Comparison of ENCODE assay signal across 8 cellular contexts in the genomic region with DNA sequence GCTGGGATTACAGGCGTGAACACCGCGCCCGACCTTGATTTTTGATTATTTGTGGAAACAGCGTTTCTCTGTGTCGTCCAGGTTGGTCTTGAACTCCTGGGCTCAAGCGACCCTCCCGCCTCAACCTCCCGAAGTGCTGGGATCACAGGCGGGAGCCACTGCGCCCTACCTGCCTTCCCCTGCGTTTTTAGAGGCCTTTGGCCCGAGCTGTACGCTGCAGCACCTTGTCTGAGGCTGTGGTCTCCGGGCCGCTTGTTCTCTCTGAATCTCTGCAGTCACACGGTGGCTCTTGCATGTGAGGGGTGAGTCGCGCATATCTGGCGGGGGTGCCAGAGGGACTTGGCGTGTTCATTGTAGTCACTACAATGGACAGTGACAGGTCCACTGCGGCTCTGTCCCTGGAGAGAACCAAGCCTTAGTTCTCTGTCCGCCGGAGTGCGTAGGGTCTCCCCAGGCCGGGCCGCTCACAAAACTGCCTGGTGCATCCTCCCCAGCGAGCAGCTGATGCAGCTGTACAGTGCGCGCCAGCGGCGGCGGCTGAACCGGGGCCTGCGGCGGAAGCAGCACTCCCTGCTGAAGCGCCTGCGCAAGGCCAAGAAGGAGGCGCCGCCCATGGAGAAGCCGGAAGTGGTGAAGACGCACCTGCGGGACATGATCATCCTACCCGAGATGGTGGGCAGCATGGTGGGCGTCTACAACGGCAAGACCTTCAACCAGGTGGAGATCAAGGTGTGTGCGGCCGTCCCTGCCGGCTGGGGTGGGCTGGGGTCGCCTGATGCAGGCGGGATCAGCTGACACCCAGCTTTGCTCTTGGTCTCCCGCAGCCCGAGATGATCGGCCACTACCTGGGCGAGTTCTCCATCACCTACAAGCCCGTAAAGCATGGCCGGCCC. TPM values are rescaled to one million over a fixed set of nuclear protein-coding genes. Genes with fewer than 3 reads are reported as not detected.
DNase-seq lines count a peak whose midpoint lies in the region; ATAC-seq, FAIRE-seq and TF ChIP-seq lines count a peak whose summit lies in the region.
"Not testable (repeated sequence)": the region's sequence is repeated elsewhere in the genome, so short reads cannot be mapped to it uniquely, and the experiment has no call there.

No MANE protein-coding gene starts in this region.

- H2AFZ ChIP-seq in K562 (ENCODE audit: low read depth, low read length); trophoblast cell (ENCODE audit: insufficient read depth, low read length, poor library complexity): not testable (repeated sequence)

- CTCF ChIA-PET in WTC11 (lab: Charles Lee): interaction anchor here (0.9 kb wide), 1 partner anchor 106 kb away, joined by 3 read pairs; no protein-coding TSS in a partner anchor
- CTCF ChIA-PET in K562 (lab: Yijun Ruan, JAX; ENCODE audit: low intra/inter-chr PET ratio): not testable (repeated sequence)

- H4K91ac ChIP-seq in trophoblast cell (ENCODE audit: low read depth, low read length): not testable (repeated sequence)

- H3K4me1 ChIP-seq in K562 (replicated peaks in 1 of 2; ENCODE audit: control insufficient read depth in 2 of 2, insufficient read depth in 2 of 2, low read length in 2 of 2) (peaks cover 50 to 88% of the 10 kb centered on the region in 2 experiments), right lobe of liver (peaks cover 0 to 10% (median 3%) of the 10 kb centered on the region in 4 donors), vagina (peaks cover 36% of the 10 kb centered on the region)
- H3K4me1 ChIP-seq in trophoblast cell (ENCODE audit: control insufficient read depth in 1 of 2, insufficient read depth in 2 of 2, low read length in 2 of 2): not testable (repeated sequence)

- H3K36me3 ChIP-seq in GM06990 (ENCODE audit: control insufficient read depth, insufficient read depth, low read length) (peaks cover 27% of the 10 kb centered on the region), K562 (ENCODE audit: control insufficient read depth, insufficient read depth, low read length) (peaks cover 49% of the 10 kb centered on the region), right lobe of liver (peaks cover 0 to 31% (median 15%) of the 10 kb centered on the region in 4 donors), trophoblast cell (ENCODE audit: control insufficient read depth in 1 of 2, insufficient read depth in 2 of 2, low read length in 2 of 2) (peaks cover 39 to 42% of the 10 kb centered on the region in 2 experiments), vagina (peaks cover 0 to 43% of the 10 kb centered on the region in 2 donors)

- peak overlapping the region; percentile 93 for H3K27ac Mint-ChIP-seq in WTC11

- TF ChIP-seq RAD21 in K562 (CRISPR knock-in tag; conservative IDR thresholded peaks at IDR 0.05 in 1 of 2, IDR thresholded peaks at IDR 0.05 in 1 of 2): not testable (repeated sequence)

- H3K9me1 ChIP-seq in K562 (ENCODE audit: control insufficient read depth, insufficient read depth, low read length): not testable (repeated sequence)

- H3K4me2 ChIP-seq in K562 (ENCODE audit: insufficient read depth, low read length): peak overlapping the region; percentile 97
- H3K4me2 ChIP-seq in trophoblast cell (ENCODE audit: low read length): peak overlapping the region; percentile 59

- not testable (repeated sequence) for H2BK120ac ChIP-seq in trophoblast cell (ENCODE audit: insufficient read depth, low read length, poor library complexity)

- H3K4ac ChIP-seq in trophoblast cell (ENCODE audit: low read depth, low read length): peak overlapping the region; percentile 99

- FAIRE-seq in K562 (lab: Jason Lieb, UNC): not testable (repeated sequence)

- TF ChIP-seq CTCF in GM06990 (IDR thresholded peaks at IDR 0.05; ENCODE audit: insufficient read depth, low read length, poor library complexity, severe bottlenecking); WTC11 (IDR thresholded peaks at IDR 0.05); K562 (IDR thresholded peaks at IDR 0.05 in 2 of 3, conservative IDR thresholded peaks at IDR 0.05 in 1 of 3; ENCODE audit: insufficient read depth in 2 of 3, low read depth in 1 of 3, low read length in 3 of 3); right lobe of liver (IDR thresholded peaks at IDR 0.05); vagina (IDR thresholded peaks at IDR 0.05): not testable (repeated sequence)

- TF ChIP-seq EP300 in K562 (IDR thresholded peaks at IDR 0.05; ENCODE audit: low read length): not testable (repeated sequence)

- peaks cover 52% of the 10 kb centered on the region for H3K79me2 ChIP-seq in K562 (ENCODE audit: control insufficient read depth, insufficient read depth, low read length)
- peaks cover 14% of the 10 kb centered on the region for H3K79me2 ChIP-seq in trophoblast cell (ENCODE audit: control insufficient read depth, insufficient read depth, low read length, poor library complexity)

- not testable (repeated sequence) for H4K12ac ChIP-seq in trophoblast cell (ENCODE audit: low read depth, low read length)

- H3K18ac ChIP-seq in trophoblast cell (ENCODE audit: low read length): not testable (repeated sequence)

- not testable (repeated sequence) for H2BK5ac ChIP-seq in trophoblast cell (ENCODE audit: low read depth, low read length, poor library complexity)

- not testable (repeated sequence) for H3K23ac ChIP-seq in trophoblast cell (ENCODE audit: low read length)

- intact Hi-C loops in K562 (cut with micrococcal nuclease) (loop anchor here (10.0 kb wide), 1 partner anchor 165 kb away; the partner anchor contains the start of gene FAM174C), right lobe of liver (cut with DNase I) (loop anchor here in 1 of 2 donors (10.0 kb wide), 1 partner anchor 75 kb away; the partner anchor contains the start of gene ADAMTSL5), vagina (cut with DNase I) (loop anchor here (10.0 kb wide), 1 partner anchor 165 kb away; the partner anchor contains the start of gene FAM174C)

- not testable (repeated sequence) for H2BK12ac ChIP-seq in trophoblast cell (ENCODE audit: low read length)

- H3K4me1 Mint-ChIP-seq in WTC11: peaks cover 24% of the 10 kb centered on the region

- not testable (repeated sequence) for H3K27me3 ChIP-seq in GM06990 (replicated peaks; ENCODE audit: control insufficient read depth, insufficient read depth, low read length); K562 (ENCODE audit: control insufficient read depth in 2 of 2, insufficient read depth in 2 of 2, low read length in 2 of 2); right lobe of liver; trophoblast cell (ENCODE audit: insufficient read depth, low read length); vagina

- H3K27ac ChIP-seq in K562 (ENCODE audit: extremely low read depth, low read depth, low read length): peak overlapping the region; percentile 90
- not testable (repeated sequence) for H3K27ac ChIP-seq in right lobe of liver; trophoblast cell (ENCODE audit: low read depth, low read length); vagina

- H3K9ac ChIP-seq in K562 (ENCODE audit: insufficient read depth in 1 of 2, low read depth in 2 of 2, low read length in 2 of 2) (peak overlapping the region; percentile 93 to 100), trophoblast cell (ENCODE audit: low read length) (peak overlapping the region; percentile 76)

- H3K4me3 Mint-ChIP-seq in WTC11: peak overlapping the region; percentile 97

- not testable (repeated sequence) for H3K9me3 ChIP-seq in K562 (replicated peaks; ENCODE audit: control insufficient read depth, insufficient read depth, low read depth, low read length); right lobe of liver; trophoblast cell (ENCODE audit: insufficient read depth, low read depth, low read length); vagina

- POLR2A ChIA-PET in WTC11 (lab: Charles Lee): interaction anchor here (1.2 kb wide), 1 partner anchor 173 kb away, joined by 4 read pairs; no protein-coding TSS in a partner anchor
- POLR2A ChIA-PET in K562 (lab: Yijun Ruan, JAX): interaction anchor here (0.7 to 1.8 kb wide), 14 partner anchors 9 to 171 kb away, joined by 3 to 7 read pairs (median 3); partner anchors contain the start of gene CIRBP

- not testable (repeated sequence) for H4K8ac ChIP-seq in trophoblast cell (ENCODE audit: low read depth, low read length)

- not testable (repeated sequence) for DNase-seq in GM06990 (ENCODE audit: extremely low read depth, insufficient read length); WTC11 (ENCODE audit: low spot score); right lobe of liver; trophoblast cell; vagina (ENCODE audit: extremely low spot score in 2 of 2)
- DNase-seq in MV-4-11 (lab: John Stamatoyannopoulos, UW) (peak; percentile 33), K562 (ENCODE audit: extremely low read depth in 1 of 4, low spot score in 3 of 4) (peak in 1 of 4 experiments; percentile 47), fibroblast of gingiva (ENCODE audit: low read depth) (peak; percentile 38)

- not testable (repeated sequence) for ATAC-seq in WTC11, right lobe of liver
- peak; percentile 36 for ATAC-seq in K562

- H2AK5ac ChIP-seq in trophoblast cell (ENCODE audit: low read length): not testable (repeated sequence)

- not testable (repeated sequence) for H3K27me3 Mint-ChIP-seq in WTC11 (ENCODE audit: low read depth)

- not testable (repeated sequence) for H3K79me1 ChIP-seq in trophoblast cell (ENCODE audit: low read length)

- H3K4me3 ChIP-seq in GM06990 (replicated peaks; ENCODE audit: low read depth, low read length) (peak overlapping the region; percentile 80), K562 (peak overlapping the region; percentile 70), right lobe of liver (peak overlapping the region; percentile 84 to 99 (median 97)), trophoblast cell (ENCODE audit: low read depth, low read length) (peak overlapping the region; percentile 55), vagina (peak overlapping the region; percentile 72 to 83)

- H3K36me3 Mint-ChIP-seq in WTC11: peaks cover 44% of the 10 kb centered on the region

- H4K20me1 ChIP-seq in K562 (replicated peaks; ENCODE audit: control insufficient read depth, insufficient read depth, low read length): peaks cover 29% of the 10 kb centered on the region

- WGBS in K562 (ENCODE audit: insufficient coverage, low coverage, missing lambda C conversion rate): 10% methylated on average over 52 of the region's 57 CpGs
- 53% methylated on average over 21 of the region's 57 CpGs for WGBS in right lobe of liver (ENCODE audit: insufficient coverage, low coverage, low lambda C conversion rate, missing lambda C conversion rate)
- no CpG with 5 or more reads among the region's 57 CpGs for WGBS in trophoblast cell (ENCODE audit: extremely low coverage, insufficient coverage, insufficient read length)

- H3K14ac ChIP-seq in trophoblast cell (ENCODE audit: low read length): not testable (repeated sequence)

- BruUV-seq in K562 (replicated peaks; lab: Mats Ljungman, UMichigan): not testable (repeated sequence)

- TF ChIP-seq POLR2A in K562 (conservative IDR thresholded peaks at IDR 0.05): peak; percentile 48
- TF ChIP-seq POLR2A in right lobe of liver (IDR thresholded peaks at IDR 0.05); vagina (IDR thresholded peaks at IDR 0.05): not testable (repeated sequence)

- in situ Hi-C loops in K562 (cut with MboI): not testable (repeated sequence)

- not testable (repeated sequence) for H3K9me3 Mint-ChIP-seq in WTC11

RNA-seq across cellular contexts. Expression of gene RPS15, which starts 1.6 kb away (rescaled TPM):
- 1,932 to 2,169 TPM (median 2,158 TPM) in 3 replicates for total RNA-seq in WTC11 (2021)
- 72.0 and 238 TPM in 2 replicates for total RNA-seq in K562 (2011; cell fraction: chromatin; rRNA removed; ENCODE audit: low replicate concordance)
- total RNA-seq in K562 (2011; cell fraction: nucleolus; rRNA removed): 545 and 547 TPM in 2 replicates
- 383 and 585 TPM in 2 replicates for total RNA-seq in K562 (2011; cell fraction: nucleoplasm; rRNA removed)
- 2,649 and 2,867 TPM in 2 replicates for total RNA-seq in K562 (2014; rRNA removed)
- total RNA-seq in K562 (2014; rRNA removed; fragmentation: Illumina TruSeq; extraction: Trizol): 407 and 630 TPM in 2 replicates
- 1,267 and 1,272 TPM in 2 replicates for total RNA-seq in K562 (2015; rRNA removed; fragmentation: Illumina TruSeq; extraction: Trizol)
- 2,126 and 2,254 TPM in 2 replicates for total RNA-seq in K562 (2021)
- 957 and 1,566 TPM in 2 replicates for polyA plus RNA-seq in K562 (2011; rRNA removed)
- polyA plus RNA-seq in K562 (2011; cell fraction: cytosol; rRNA removed): 3,186 and 4,296 TPM in 2 replicates
- polyA plus RNA-seq in K562 (2011; cell fraction: nucleus; rRNA removed): 907 and 973 TPM in 2 replicates
- 2,701 and 2,899 TPM in 2 replicates for polyA plus RNA-seq in K562 (2012)
- polyA plus RNA-seq in K562 (2014; fragmentation: Illumina TruSeq; extraction: Trizol): 912 and 1,907 TPM in 2 replicates
- 100 to 1,000 TPM; 605 to 818 TPM for polyA plus RNA-seq in K562 (2014; fragmentation: Nextera tagmentation; extraction: Ambion mirVana)
- polyA plus RNA-seq in K562 (2014; rRNA removed): 2,791 and 3,285 TPM in 2 replicates
- polyA minus RNA-seq in K562 (2011; rRNA and poly(A)+ RNA removed): 202 and 239 TPM in 2 replicates
- 1,242 and 1,610 TPM in 2 replicates for polyA minus RNA-seq in K562 (2011; cell fraction: cytosol; rRNA and poly(A)+ RNA removed)
- 152 and 304 TPM in 2 replicates for polyA minus RNA-seq in K562 (2011; cell fraction: nucleus; rRNA and poly(A)+ RNA removed)
- total RNA-seq in right lobe of liver: 1,000 to 10,000 TPM in 2 of 6 experiments, 100 to 1,000 TPM in 4; 334 to 1,615 (median 355) TPM
- polyA plus RNA-seq in trophoblast cell (2013): 1,862 and 1,936 TPM in 2 replicates
- 3,906 TPM for total RNA-seq in vagina

RNA-seq across cellular contexts. Expression of gene APC2, which starts 10.2 kb away (rescaled TPM):
- total RNA-seq in WTC11 (2021) (1.0 to 1.4 TPM (median 1.1 TPM) in 3 replicates), K562 (2014; rRNA removed) (0.05 and 0.08 TPM in 2 replicates), K562 (2014; rRNA removed; fragmentation: Illumina TruSeq; extraction: Trizol) (0.04 TPM in 1 of 2 replicates, not detected in the other), K562 (2015; rRNA removed; fragmentation: Illumina TruSeq; extraction: Trizol) (0.04 TPM in 1 of 2 replicates, not detected in the other), K562 (2021) (0.27 and 0.40 TPM in 2 replicates), right lobe of liver (under 1 TPM in 3 of 6 experiments, not detected in 3; 0.06 to 0.13 (median 0.06) TPM), vagina (1.2 TPM)
- 0.56 and 1.4 TPM in 2 replicates for total RNA-seq in K562 (2011; cell fraction: chromatin; rRNA removed; ENCODE audit: low replicate concordance)
- total RNA-seq in K562 (2011; cell fraction: nucleolus; rRNA removed): 0.66 and 1.3 TPM in 2 replicates
- 0.44 and 0.53 TPM in 2 replicates for total RNA-seq in K562 (2011; cell fraction: nucleoplasm; rRNA removed)
- polyA plus RNA-seq in K562 (2011; rRNA removed) (0.01 and 0.06 TPM in 2 replicates), K562 (2014; fragmentation: Illumina TruSeq; extraction: Trizol) (0.01 TPM in 2 replicates), K562 (2014; fragmentation: Nextera tagmentation; extraction: Ambion mirVana) (not detected), K562 (2014; rRNA removed) (0.04 and 0.09 TPM in 2 replicates)
- polyA plus RNA-seq in K562 (2011; cell fraction: cytosol; rRNA removed): 0.03 and 0.04 TPM in 2 replicates
- 0.13 and 0.21 TPM in 2 replicates for polyA plus RNA-seq in K562 (2011; cell fraction: nucleus; rRNA removed)
- 0.43 and 0.48 TPM in 2 replicates for polyA plus RNA-seq in K562 (2012)
- polyA minus RNA-seq in K562 (2011; rRNA and poly(A)+ RNA removed): 0.06 and 0.07 TPM in 2 replicates
- not detected in 2 replicates for polyA minus RNA-seq in K562 (2011; cell fraction: cytosol; rRNA and poly(A)+ RNA removed)
- polyA minus RNA-seq in K562 (2011; cell fraction: nucleus; rRNA and poly(A)+ RNA removed): 0.27 and 0.33 TPM in 2 replicates
- 0.18 and 0.40 TPM in 2 replicates for polyA plus RNA-seq in trophoblast cell (2013)

RNA-seq across cellular contexts. Expression of gene DAZAP1, which starts 32.4 kb away (rescaled TPM):
- total RNA-seq in WTC11 (2021) (338 to 360 TPM (median 339 TPM) in 3 replicates), K562 (2014; rRNA removed) (222 and 244 TPM in 2 replicates), K562 (2014; rRNA removed; fragmentation: Illumina TruSeq; extraction: Trizol) (77.7 and 78.7 TPM in 2 replicates), K562 (2015; rRNA removed; fragmentation: Illumina TruSeq; extraction: Trizol) (139 and 143 TPM in 2 replicates), K562 (2021) (287 and 289 TPM in 2 replicates), right lobe of liver (10 to 100 TPM; 22.3 to 50.9 (median 42.2) TPM), vagina (29.7 TPM)
- 223 and 289 TPM in 2 replicates for total RNA-seq in K562 (2011; cell fraction: chromatin; rRNA removed; ENCODE audit: low replicate concordance)
- 105 and 117 TPM in 2 replicates for total RNA-seq in K562 (2011; cell fraction: nucleolus; rRNA removed)
- 149 and 185 TPM in 2 replicates for total RNA-seq in K562 (2011; cell fraction: nucleoplasm; rRNA removed)
- polyA plus RNA-seq in K562 (2011; rRNA removed) (125 and 155 TPM in 2 replicates), K562 (2014; fragmentation: Illumina TruSeq; extraction: Trizol) (142 and 156 TPM in 2 replicates), K562 (2014; fragmentation: Nextera tagmentation; extraction: Ambion mirVana) (10 to 100 TPM; 10.8 to 13.3 TPM), K562 (2014; rRNA removed) (250 and 266 TPM in 2 replicates)
- polyA plus RNA-seq in K562 (2011; cell fraction: cytosol; rRNA removed): 57.6 and 123 TPM in 2 replicates
- 177 and 237 TPM in 2 replicates for polyA plus RNA-seq in K562 (2011; cell fraction: nucleus; rRNA removed)
- 116 and 140 TPM in 2 replicates for polyA plus RNA-seq in K562 (2012)
- polyA minus RNA-seq in K562 (2011; rRNA and poly(A)+ RNA removed): 29.7 and 47.1 TPM in 2 replicates
- 61.3 and 62.0 TPM in 2 replicates for polyA minus RNA-seq in K562 (2011; cell fraction: cytosol; rRNA and poly(A)+ RNA removed)
- 38.8 and 60.8 TPM in 2 replicates for polyA minus RNA-seq in K562 (2011; cell fraction: nucleus; rRNA and poly(A)+ RNA removed)
- 126 and 130 TPM in 2 replicates for polyA plus RNA-seq in trophoblast cell (2013)

RNA-seq across cellular contexts. Expression of gene GAMT, which starts 38.4 kb away (rescaled TPM):
- total RNA-seq in WTC11 (2021) (27.7 to 33.6 TPM (median 28.9 TPM) in 3 replicates), K562 (2014; rRNA removed) (35.2 and 47.8 TPM in 2 replicates), K562 (2014; rRNA removed; fragmentation: Illumina TruSeq; extraction: Trizol) (6.1 and 11.1 TPM in 2 replicates), K562 (2015; rRNA removed; fragmentation: Illumina TruSeq; extraction: Trizol) (25.9 and 28.7 TPM in 2 replicates), K562 (2021) (35.3 and 37.5 TPM in 2 replicates), right lobe of liver (100 to 1,000 TPM; 151 to 380 (median 221) TPM), vagina (29.0 TPM)
- total RNA-seq in K562 (2011; cell fraction: chromatin; rRNA removed; ENCODE audit: low replicate concordance): 8.0 and 26.2 TPM in 2 replicates
- 17.6 and 18.7 TPM in 2 replicates for total RNA-seq in K562 (2011; cell fraction: nucleolus; rRNA removed)
- 11.9 and 13.9 TPM in 2 replicates for total RNA-seq in K562 (2011; cell fraction: nucleoplasm; rRNA removed)
- polyA plus RNA-seq in K562 (2011; rRNA removed) (27.2 and 42.1 TPM in 2 replicates), K562 (2014; fragmentation: Illumina TruSeq; extraction: Trizol) (26.2 and 35.1 TPM in 2 replicates), K562 (2014; fragmentation: Nextera tagmentation; extraction: Ambion mirVana) (1 to 10 TPM; 1.3 to 2.1 TPM), K562 (2014; rRNA removed) (33.3 and 37.8 TPM in 2 replicates)
- 46.5 and 96.1 TPM in 2 replicates for polyA plus RNA-seq in K562 (2011; cell fraction: cytosol; rRNA removed)
- polyA plus RNA-seq in K562 (2011; cell fraction: nucleus; rRNA removed): 23.4 and 27.7 TPM in 2 replicates
- polyA plus RNA-seq in K562 (2012): 44.0 and 47.8 TPM in 2 replicates
- polyA minus RNA-seq in K562 (2011; rRNA and poly(A)+ RNA removed): 8.4 and 12.9 TPM in 2 replicates
- 22.1 and 26.4 TPM in 2 replicates for polyA minus RNA-seq in K562 (2011; cell fraction: cytosol; rRNA and poly(A)+ RNA removed)
- polyA minus RNA-seq in K562 (2011; cell fraction: nucleus; rRNA and poly(A)+ RNA removed): 6.7 and 7.7 TPM in 2 replicates
- 20.3 and 20.6 TPM in 2 replicates for polyA plus RNA-seq in trophoblast cell (2013)

RNA-seq across cellular contexts. Expression of gene C19orf25, which starts 39.2 kb away (rescaled TPM):
- total RNA-seq in WTC11 (2021): 56.5 to 65.7 TPM (median 60.4 TPM) in 3 replicates
- 67.3 and 231 TPM in 2 replicates for total RNA-seq in K562 (2011; cell fraction: chromatin; rRNA removed; ENCODE audit: low replicate concordance)
- 138 and 165 TPM in 2 replicates for total RNA-seq in K562 (2011; cell fraction: nucleolus; rRNA removed)
- 70.2 and 72.2 TPM in 2 replicates for total RNA-seq in K562 (2011; cell fraction: nucleoplasm; rRNA removed)
- total RNA-seq in K562 (2014; rRNA removed): 79.4 and 86.1 TPM in 2 replicates
- 6.5 and 9.6 TPM in 2 replicates for total RNA-seq in K562 (2014; rRNA removed; fragmentation: Illumina TruSeq; extraction: Trizol)
- total RNA-seq in K562 (2015; rRNA removed; fragmentation: Illumina TruSeq; extraction: Trizol): 40.6 and 42.3 TPM in 2 replicates
- total RNA-seq in K562 (2021): 68.3 and 73.1 TPM in 2 replicates
- polyA plus RNA-seq in K562 (2011; rRNA removed): 25.3 and 27.6 TPM in 2 replicates
- polyA plus RNA-seq in K562 (2011; cell fraction: cytosol; rRNA removed): 55.4 and 125 TPM in 2 replicates
- polyA plus RNA-seq in K562 (2011; cell fraction: nucleus; rRNA removed): 35.5 and 63.8 TPM in 2 replicates
- polyA plus RNA-seq in K562 (2012): 46.1 and 46.4 TPM in 2 replicates
- 36.1 and 45.1 TPM in 2 replicates for polyA plus RNA-seq in K562 (2014; fragmentation: Illumina TruSeq; extraction: Trizol)
- polyA plus RNA-seq in K562 (2014; fragmentation: Nextera tagmentation; extraction: Ambion mirVana): 1 to 10 TPM in 1 of 2 experiments, under 1 TPM in 1; 0.79 to 4.5 TPM
- polyA plus RNA-seq in K562 (2014; rRNA removed): 96.0 TPM in 2 replicates
- polyA minus RNA-seq in K562 (2011; rRNA and poly(A)+ RNA removed): 2.2 and 6.5 TPM in 2 replicates
- 21.9 and 26.5 TPM in 2 replicates for polyA minus RNA-seq in K562 (2011; cell fraction: cytosol; rRNA and poly(A)+ RNA removed)
- 18.2 and 20.3 TPM in 2 replicates for polyA minus RNA-seq in K562 (2011; cell fraction: nucleus; rRNA and poly(A)+ RNA removed)
- 10 to 100 TPM; 12.2 to 32.7 (median 15.3) TPM for total RNA-seq in right lobe of liver
- 20.9 and 21.6 TPM in 2 replicates for polyA plus RNA-seq in trophoblast cell (2013)
- 25.0 TPM for total RNA-seq in vagina
